ENCODE assay signal across 27 cellular contexts in genomic region chr21:38167345-38167744, GRCh38.
"Had no signal": no experiment of that assay in that cellular context is flagged by ENCODE, and none has a peak within 500 bp of the region (broad histone marks: within the 10 kb centered on the region; RNA-seq: fewer than 3 reads in every experiment).

No MANE protein-coding gene starts in this region.

- FAIRE-seq: bronchial epithelial cell, TTC549 had no signal

- H3K9me3 Mint-ChIP-seq: activated CD4-positive, alpha-beta memory T cell treated with anti-CD3 and anti-CD28 coated beads, Interleukin-2, amount 10 ng/mL, durations not matched to agents 7 days and 5 days; activated CD4-positive, alpha-beta T cell treated with anti-CD3 and anti-CD28 coated beads, Interleukin-2, amount 10 ng/mL, durations not matched to agents 7 days and 5 days; activated naive CD4-positive, alpha-beta T cell treated with anti-CD3 and anti-CD28 coated beads, Interleukin-2, amount 10 ng/mL, durations not matched to agents 7 days and 5 days; activated naive CD4-positive, alpha-beta T cell treated with anti-CD3 and anti-CD28 coated beads, Interleukin-2, amount 50 U/mL, for 72 hours; activated naive CD8-positive, alpha-beta T cell treated with anti-CD3 and anti-CD28 coated beads, Interleukin-2, amount 10 ng/mL, durations not matched to agents 7 days and 5 days; activated T-cell treated with anti-CD3 and anti-CD28 coated beads, Interleukin-2, amount 50 U/mL, for 24 hours; activated T-cell treated with anti-CD3 and anti-CD28 coated beads, Interleukin-2, amount 50 U/mL, for 72 hours had no signal

- H3K4me1 Mint-ChIP-seq: activated CD4-positive, alpha-beta memory T cell treated with anti-CD3 and anti-CD28 coated beads, Interleukin-2, amount 10 ng/mL, durations not matched to agents 7 days and 5 days; activated CD4-positive, alpha-beta T cell treated with anti-CD3 and anti-CD28 coated beads, Interleukin-2, amount 10 ng/mL, durations not matched to agents 7 days and 5 days; activated naive CD4-positive, alpha-beta T cell treated with anti-CD3 and anti-CD28 coated beads, Interleukin-2, amount 10 ng/mL, durations not matched to agents 7 days and 5 days; activated naive CD8-positive, alpha-beta T cell treated with anti-CD3 and anti-CD28 coated beads, Interleukin-2, amount 10 ng/mL, durations not matched to agents 7 days and 5 days had no signal

- H3K4me1 ChIP-seq: colonic mucosa, gastrocnemius medialis had no signal

- H3K27ac ChIP-seq: ascending aorta, brain microvascular endothelial cell, colonic mucosa, foreskin keratinocyte, gastrocnemius medialis, heart right ventricle, VCaP had no signal

- ATAC-seq: activated naive CD4-positive, alpha-beta T cell treated with anti-CD3 and anti-CD28 coated beads, Interleukin-2, amount 50 U/mL, for 72 hours; activated T-cell treated with anti-CD3 and anti-CD28 coated beads, Interleukin-2, amount 50 U/mL, for 72 hours; esophagus mucosa; foreskin keratinocyte; gastrocnemius medialis; heart right ventricle; WTC11 had no signal

- H3K4me3 Mint-ChIP-seq: activated CD4-positive, alpha-beta memory T cell treated with anti-CD3 and anti-CD28 coated beads, Interleukin-2, amount 10 ng/mL, durations not matched to agents 7 days and 5 days; activated CD4-positive, alpha-beta T cell treated with anti-CD3 and anti-CD28 coated beads, Interleukin-2, amount 10 ng/mL, durations not matched to agents 7 days and 5 days; activated naive CD4-positive, alpha-beta T cell treated with anti-CD3 and anti-CD28 coated beads, Interleukin-2, amount 10 ng/mL, durations not matched to agents 7 days and 5 days; activated naive CD8-positive, alpha-beta T cell treated with anti-CD3 and anti-CD28 coated beads, Interleukin-2, amount 10 ng/mL, durations not matched to agents 7 days and 5 days; activated T-cell treated with anti-CD3 and anti-CD28 coated beads, Interleukin-2, amount 50 U/mL, for 24 hours; activated T-cell treated with anti-CD3 and anti-CD28 coated beads, Interleukin-2, amount 50 U/mL, for 72 hours; WTC11 had no signal

- H3K36me3 Mint-ChIP-seq: activated naive CD4-positive, alpha-beta T cell treated with anti-CD3 and anti-CD28 coated beads, Interleukin-2, amount 10 ng/mL, durations not matched to agents 7 days and 5 days; activated naive CD4-positive, alpha-beta T cell treated with anti-CD3 and anti-CD28 coated beads, Interleukin-2, amount 50 U/mL, for 72 hours; activated naive CD8-positive, alpha-beta T cell treated with anti-CD3 and anti-CD28 coated beads, Interleukin-2, amount 10 ng/mL, durations not matched to agents 7 days and 5 days had no signal

- H3K27me3 ChIP-seq: ascending aorta, brain microvascular endothelial cell, colonic mucosa, foreskin keratinocyte, gastrocnemius medialis had no signal

- H3K27me3 Mint-ChIP-seq: activated CD4-positive, alpha-beta memory T cell treated with anti-CD3 and anti-CD28 coated beads, Interleukin-2, amount 10 ng/mL, durations not matched to agents 7 days and 5 days; activated CD4-positive, alpha-beta T cell treated with anti-CD3 and anti-CD28 coated beads, Interleukin-2, amount 10 ng/mL, durations not matched to agents 7 days and 5 days had no signal

- DNase-seq: activated CD4-positive, alpha-beta memory T cell treated with anti-CD3 and anti-CD28 coated beads, Interleukin-2, amount 10 ng/mL, durations not matched to agents 7 days and 5 days; activated CD4-positive, alpha-beta T cell treated with anti-CD3 and anti-CD28 coated beads for 1 hour; activated CD4-positive, alpha-beta T cell treated with anti-CD3 and anti-CD28 coated beads for 4 hours; activated CD4-positive, alpha-beta T cell treated with anti-CD3 and anti-CD28 coated beads, Interleukin-2, amount 10 ng/mL, durations not matched to agents 7 days and 5 days; activated CD4-positive, alpha-beta T cell treated with anti-CD3 and anti-CD28 coated beads, Interleukin-2, amount 50 U/mL, for 4 hours; activated CD8-positive, alpha-beta memory T cell treated with anti-CD3 and anti-CD28 coated beads, Interleukin-2, amount 50 U/mL, for 48 hours; activated gamma-delta T cell; activated naive CD4-positive, alpha-beta T cell; activated naive CD4-positive, alpha-beta T cell treated with anti-CD3 and anti-CD28 coated beads, Interleukin-2, amount 10 ng/mL, durations not matched to agents 7 days and 5 days; activated naive CD8-positive, alpha-beta T cell treated with anti-CD3 and anti-CD28 coated beads, Interleukin-2, amount 10 ng/mL, durations not matched to agents 7 days and 5 days; activated T-cell treated with anti-CD3 and anti-CD28 coated beads for 4 hours; activated T-cell treated with anti-CD3 and anti-CD28 coated beads, Interleukin-2, amount 50 U/mL, for 24 hours; activated T-cell treated with anti-CD3 and anti-CD28 coated beads, Interleukin-2, amount 50 U/mL, for 72 hours; brain microvascular endothelial cell; colonic mucosa; effector CD8-positive, alpha-beta T cell; foreskin keratinocyte; gastrocnemius medialis; heart right ventricle; T-helper 2 cell had no signal

- H3K9me3 ChIP-seq: ascending aorta, colonic mucosa, gastrocnemius medialis, heart right ventricle had no signal

- H3K4me3 ChIP-seq: ascending aorta, colonic mucosa, gastrocnemius medialis, heart right ventricle had no signal

- H3K36me3 ChIP-seq: ascending aorta, brain microvascular endothelial cell, colonic mucosa, gastrocnemius medialis, heart right ventricle had no signal

- H3K27ac Mint-ChIP-seq: activated CD4-positive, alpha-beta memory T cell treated with anti-CD3 and anti-CD28 coated beads, Interleukin-2, amount 10 ng/mL, durations not matched to agents 7 days and 5 days; activated CD4-positive, alpha-beta T cell treated with anti-CD3 and anti-CD28 coated beads, Interleukin-2, amount 10 ng/mL, durations not matched to agents 7 days and 5 days; activated naive CD4-positive, alpha-beta T cell treated with anti-CD3 and anti-CD28 coated beads, Interleukin-2, amount 10 ng/mL, durations not matched to agents 7 days and 5 days; activated naive CD4-positive, alpha-beta T cell treated with anti-CD3 and anti-CD28 coated beads, Interleukin-2, amount 50 U/mL, for 72 hours; activated naive CD8-positive, alpha-beta T cell treated with anti-CD3 and anti-CD28 coated beads, Interleukin-2, amount 10 ng/mL, durations not matched to agents 7 days and 5 days; activated T-cell treated with anti-CD3 and anti-CD28 coated beads, Interleukin-2, amount 50 U/mL, for 24 hours; activated T-cell treated with anti-CD3 and anti-CD28 coated beads, Interleukin-2, amount 50 U/mL, for 72 hours; WTC11 had no signal
